Comparison of ENCODE assay signal across 13 cellular contexts in genomic region chr14:64928239-64929002, GRCh38. TPM values are rescaled to one million over a fixed set of nuclear protein-coding genes. Genes with fewer than 3 reads are reported as not detected.
A peak's percentile ranks its signal among the peaks of the same experiment; 100 is the strongest.
DNase-seq lines count a peak whose midpoint lies in the region; ATAC-seq, FAIRE-seq and TF ChIP-seq lines count a peak whose summit lies in the region.
"Had no signal": no experiment of that assay in that cellular context is flagged by ENCODE, and none has a peak within 500 bp of the region (broad histone marks: within the 10 kb centered on the region; RNA-seq: fewer than 3 reads in every experiment).

No MANE protein-coding gene starts in this region.

- POLR2A ChIA-PET in endothelial cell of umbilical vein (lab: Charles Lee), result interaction anchor here (0.5 kb wide), 1 partner anchor 54 kb away, joined by 3 read pairs; no protein-coding TSS in a partner anchor

- dilution Hi-C loops in endothelial cell of umbilical vein (cut with MboI; ENCODE audit: extremely low pct_ligation_motif_present, low sequenced_read_pairs), result no loop called here

- H4K20me1 ChIP-seq in endothelial cell of umbilical vein (replicated peaks; ENCODE audit: control insufficient read depth, extremely low read depth, insufficient read depth, low read length), result no peaks in the 10 kb centered on the region

- no TSS peak for BruUV-seq in endothelial cell of umbilical vein (replicated peaks; lab: Mats Ljungman, UMichigan)

- H3K4me3 ChIP-seq in endothelial cell of umbilical vein (replicated peaks in 1 of 3; ENCODE audit: insufficient read depth in 1 of 3, low read depth in 1 of 3, low read length in 3 of 3), result no peak overlapping the region
- no peak overlapping the region for H3K4me3 ChIP-seq in upper lobe of left lung
- H3K4me3 ChIP-seq: SJCRH30 had no signal

- no peaks in the 10 kb centered on the region for H3K9me1 ChIP-seq in endothelial cell of umbilical vein (replicated peaks; ENCODE audit: control insufficient read depth, extremely low read depth, insufficient read depth, low read length)

- TF ChIP-seq CTCF in endothelial cell of umbilical vein (IDR thresholded peaks at IDR 0.05; ENCODE audit: extremely low read depth in 1 of 2, insufficient read depth in 1 of 2, low read depth in 1 of 2, low read length in 2 of 2), result no peak
- TF ChIP-seq CTCF in upper lobe of left lung (IDR thresholded peaks at IDR 0.05), result no peak

- H3K27me3 ChIP-seq in endothelial cell of umbilical vein (ENCODE audit: control insufficient read depth in 2 of 2, insufficient read depth in 2 of 2, low read length in 2 of 2) (no peaks in the 10 kb centered on the region), upper lobe of left lung (no peaks in the 10 kb centered on the region)
- H3K27me3 ChIP-seq: SJCRH30 had no signal

- H3K9ac ChIP-seq in endothelial cell of umbilical vein (replicated peaks; ENCODE audit: extremely low read depth, insufficient read depth, low read length), result no peak overlapping the region

- no peak for TF ChIP-seq EP300 in upper lobe of left lung (IDR thresholded peaks at IDR 0.05)

- no peaks in the 10 kb centered on the region for H3K4me1 ChIP-seq in endothelial cell of umbilical vein (ENCODE audit: control insufficient read depth, extremely low read depth, insufficient read depth, low read length)
- peaks cover 0 to 6% (median 0%) of the 10 kb centered on the region in 4 donors for H3K4me1 ChIP-seq in upper lobe of left lung
- H3K4me1 ChIP-seq: SJCRH30 had no signal

- no peak overlapping the region for H3K4me2 ChIP-seq in endothelial cell of umbilical vein (ENCODE audit: insufficient read depth, low read length)

- TF ChIP-seq POLR2A in GM18505 (IDR thresholded peaks at IDR 0.05; ENCODE audit: borderline replicate concordance, extremely low read depth, insufficient read depth, insufficient read length), result no peak
- no peak for TF ChIP-seq POLR2A in endothelial cell of umbilical vein (IDR thresholded peaks at IDR 0.05; ENCODE audit: low read depth, low read length)
- TF ChIP-seq POLR2A in upper lobe of left lung (IDR thresholded peaks at IDR 0.05), result no peak

- intact Hi-C loops in endothelial cell of umbilical vein (cut with micrococcal nuclease), result no loop called here

- no peaks in the 10 kb centered on the region for H3K79me2 ChIP-seq in endothelial cell of umbilical vein (ENCODE audit: control insufficient read depth, insufficient read depth, low read length)

- FAIRE-seq in endothelial cell of umbilical vein (lab: Jason Lieb, UNC), result no peak

- WGBS in upper lobe of left lung, 2 donors, result 71 to 78% methylated on average over 7 of the region's 7 CpGs

- H3K36me3 ChIP-seq in endothelial cell of umbilical vein (ENCODE audit: control insufficient read depth in 2 of 2, extremely low read depth in 1 of 2, insufficient read depth in 2 of 2, low read length in 2 of 2), result peaks cover 3 to 8% of the 10 kb centered on the region in 2 experiments
- H3K36me3 ChIP-seq in upper lobe of left lung, result peaks cover 12 to 89% (median 24%) of the 10 kb centered on the region in 4 donors

- CTCF ChIA-PET in endothelial cell of umbilical vein (lab: Charles Lee), result interaction anchor here (1.0 to 2.4 kb wide), 2 partner anchors 18 to 37 kb away, joined by 3 to 10 read pairs; no protein-coding TSS in a partner anchor

- H3K27ac ChIP-seq in endothelial cell of umbilical vein (ENCODE audit: insufficient read depth, low read depth, low read length) (no peak overlapping the region), upper lobe of left lung (no peak overlapping the region)
- H3K27ac ChIP-seq: SJCRH30 had no signal

- no peak overlapping the region for H2AFZ ChIP-seq in endothelial cell of umbilical vein (ENCODE audit: low read depth, low read length)

- ATAC-seq in GM18505 (IDR thresholded peaks at IDR 0.05; ENCODE audit: unreplicated experiment) (peak; percentile 74), GM21423 (IDR thresholded peaks at IDR 0.05; ENCODE audit: unreplicated experiment) (peak; percentile 90), HG03159 (IDR thresholded peaks at IDR 0.05; ENCODE audit: unreplicated experiment) (peak; percentile 80), upper lobe of left lung (ENCODE audit: low FRiP score in 2 of 2) (no peak)

- H3K9me3 ChIP-seq in endothelial cell of umbilical vein (replicated peaks; ENCODE audit: control insufficient read depth, insufficient read depth, low read length), result no peaks in the 10 kb centered on the region
- H3K9me3 ChIP-seq in upper lobe of left lung, result no peaks in the 10 kb centered on the region
- H3K9me3 ChIP-seq: SJCRH30 had no signal

- DNase-seq in endothelial cell of umbilical vein (ENCODE audit: low read depth, low spot score) (peak; percentile 60), cerebellar cortex (ENCODE audit: low spot score) (no peak), upper lobe of left lung (no peak), NCI-H146 (lab: John Stamatoyannopoulos, UW) (no peak), NCI-H2171 treated with DMSO at 0.1 percent for 48 hours (lab: John Stamatoyannopoulos, UW) (no peak)
- DNase-seq: activated CD8-positive, alpha-beta memory T cell treated with anti-CD3 and anti-CD28 coated beads, Interleukin-2, amount 50 U/mL, for 4 hours; HFFc6; SJCRH30; trophoblast cell had no signal

TF ChIP-seq in endothelial cell of umbilical vein, 7 proteins besides CTCF, POLR2A, EP300 and RAD21 (continues in another document):
- TF ChIP-seq FOS (IDR thresholded peaks at IDR 0.05; ENCODE audit: borderline replicate concordance, insufficient read depth, low read length), result no peak
- no peak for TF ChIP-seq MAX (IDR thresholded peaks at IDR 0.05; ENCODE audit: insufficient read depth, insufficient read length)
- TF ChIP-seq GATA2 (IDR thresholded peaks at IDR 0.05; ENCODE audit: insufficient read depth, insufficient read length, low read depth, low read length), result no peak
- no peak for TF ChIP-seq EZH2 (IDR thresholded peaks at IDR 0.05; ENCODE audit: borderline replicate concordance, low read depth, low read length, severe bottlenecking)
- no peak for TF ChIP-seq JUN (IDR thresholded peaks at IDR 0.05; ENCODE audit: borderline replicate concordance, insufficient read depth, insufficient read length, low read depth)

RNA-seq across cellular contexts. Expression of gene GPX2, which starts 14.1 kb away (rescaled TPM):
- total RNA-seq in endothelial cell of umbilical vein (not detected in 2 replicates), upper lobe of left lung (1 to 10 TPM in 5 of 6 donors, under 1 TPM in 1; 0.91 to 9.5 (median 2.2) TPM)
- polyA plus RNA-seq in endothelial cell of umbilical vein, result not detected in 2 replicates
- not detected in 2 replicates for polyA plus RNA-seq in endothelial cell of umbilical vein (2011; cell fraction: cytosol; rRNA removed)
- not detected in 2 replicates for polyA plus RNA-seq in endothelial cell of umbilical vein (2011; cell fraction: nucleus; rRNA removed)
- not detected in 2 replicates for polyA plus RNA-seq in endothelial cell of umbilical vein (2012)
- polyA minus RNA-seq in endothelial cell of umbilical vein, result not detected in 2 replicates
- not detected for polyA minus RNA-seq in endothelial cell of umbilical vein (2011; cell fraction: cytosol; rRNA and poly(A)+ RNA removed)
- 0.63 TPM in 1 of 2 replicates, not detected in the other for polyA minus RNA-seq in endothelial cell of umbilical vein (2011; cell fraction: nucleus; rRNA and poly(A)+ RNA removed)
- total RNA-seq: Daoy, HFFc6, SJCRH30 had no signal

RNA-seq across cellular contexts. Expression of gene CHURC1, which starts 14.2 kb away (rescaled TPM):
- total RNA-seq in endothelial cell of umbilical vein (44.0 and 44.4 TPM in 2 replicates), upper lobe of left lung (10 to 100 TPM; 18.3 to 99.6 (median 49.2) TPM)
- polyA plus RNA-seq in endothelial cell of umbilical vein, result 56.5 and 62.2 TPM in 2 replicates
- 76.4 and 79.8 TPM in 2 replicates for polyA plus RNA-seq in endothelial cell of umbilical vein (2011; cell fraction: cytosol; rRNA removed)
- 24.0 and 38.0 TPM in 2 replicates for polyA plus RNA-seq in endothelial cell of umbilical vein (2011; cell fraction: nucleus; rRNA removed)
- polyA plus RNA-seq in endothelial cell of umbilical vein (2012), result 44.3 and 49.5 TPM in 2 replicates
- 26.2 and 28.0 TPM in 2 replicates for polyA minus RNA-seq in endothelial cell of umbilical vein
- polyA minus RNA-seq in endothelial cell of umbilical vein (2011; cell fraction: cytosol; rRNA and poly(A)+ RNA removed), result 24.3 TPM
- polyA minus RNA-seq in endothelial cell of umbilical vein (2011; cell fraction: nucleus; rRNA and poly(A)+ RNA removed), result 14.9 and 19.5 TPM in 2 replicates

RNA-seq across cellular contexts. Expression of gene RAB15, which starts 43.7 kb away (rescaled TPM):
- total RNA-seq in endothelial cell of umbilical vein, result 24.9 and 26.7 TPM in 2 replicates
- polyA plus RNA-seq in endothelial cell of umbilical vein, result 33.3 and 34.3 TPM in 2 replicates
- polyA plus RNA-seq in endothelial cell of umbilical vein (2011; cell fraction: cytosol; rRNA removed), result 23.0 and 27.4 TPM in 2 replicates
- 52.6 and 56.8 TPM in 2 replicates for polyA plus RNA-seq in endothelial cell of umbilical vein (2011; cell fraction: nucleus; rRNA removed)
- polyA plus RNA-seq in endothelial cell of umbilical vein (2012), result 18.9 and 19.7 TPM in 2 replicates
- polyA minus RNA-seq in endothelial cell of umbilical vein, result 27.6 and 32.9 TPM in 2 replicates
- polyA minus RNA-seq in endothelial cell of umbilical vein (2011; cell fraction: cytosol; rRNA and poly(A)+ RNA removed), result not detected
- polyA minus RNA-seq in endothelial cell of umbilical vein (2011; cell fraction: nucleus; rRNA and poly(A)+ RNA removed), result 11.0 and 13.8 TPM in 2 replicates
- total RNA-seq in upper lobe of left lung, result 10 to 100 TPM; 16.8 to 39.8 (median 22.8) TPM

RNA-seq across cellular contexts. Expression of gene SPTB, which starts 48.7 kb away (rescaled TPM):
- total RNA-seq in endothelial cell of umbilical vein, result 0.07 TPM in 1 of 2 replicates, not detected in the other
- polyA plus RNA-seq in endothelial cell of umbilical vein, result 0.02 and 0.03 TPM in 2 replicates
- 0.04 and 0.05 TPM in 2 replicates for polyA plus RNA-seq in endothelial cell of umbilical vein (2011; cell fraction: cytosol; rRNA removed)
- polyA plus RNA-seq in endothelial cell of umbilical vein (2011; cell fraction: nucleus; rRNA removed), result 0.01 and 0.08 TPM in 2 replicates
- polyA plus RNA-seq in endothelial cell of umbilical vein (2012), result not detected in 2 replicates
- polyA minus RNA-seq in endothelial cell of umbilical vein, result 0.13 TPM in 1 of 2 replicates, not detected in the other
- polyA minus RNA-seq in endothelial cell of umbilical vein (2011; cell fraction: cytosol; rRNA and poly(A)+ RNA removed), result not detected
- polyA minus RNA-seq in endothelial cell of umbilical vein (2011; cell fraction: nucleus; rRNA and poly(A)+ RNA removed), result 0.10 TPM in 1 of 2 replicates, not detected in the other
- total RNA-seq in upper lobe of left lung, result 1 to 10 TPM; 2.1 to 3.3 (median 2.7) TPM

RNA-seq across cellular contexts. Expression of gene FNTB, which starts 58.3 kb away (rescaled TPM):
- total RNA-seq in endothelial cell of umbilical vein, result 21.0 and 24.5 TPM in 2 replicates
- 21.6 and 25.6 TPM in 2 replicates for polyA plus RNA-seq in endothelial cell of umbilical vein
- polyA plus RNA-seq in endothelial cell of umbilical vein (2011; cell fraction: cytosol; rRNA removed), result 19.3 and 19.7 TPM in 2 replicates
- 22.2 and 23.4 TPM in 2 replicates for polyA plus RNA-seq in endothelial cell of umbilical vein (2011; cell fraction: nucleus; rRNA removed)
- 9.9 and 11.6 TPM in 2 replicates for polyA plus RNA-seq in endothelial cell of umbilical vein (2012)
- polyA minus RNA-seq in endothelial cell of umbilical vein, result 34.5 and 42.1 TPM in 2 replicates
- polyA minus RNA-seq in endothelial cell of umbilical vein (2011; cell fraction: cytosol; rRNA and poly(A)+ RNA removed), result 24.9 TPM
- 21.9 and 27.2 TPM in 2 replicates for polyA minus RNA-seq in endothelial cell of umbilical vein (2011; cell fraction: nucleus; rRNA and poly(A)+ RNA removed)
- total RNA-seq in upper lobe of left lung, result 10 to 100 TPM in 5 of 6 donors, 1 to 10 TPM in 1; 9.5 to 30.1 (median 16.0) TPM

Comparison
In these comparisons a context has a peak if more than half of its experiments do, and no peak if none do; other contexts are left out.
1. ATAC-seq: peak in GM18505 (single experiment), GM21423 (single experiment) and HG03159 (single experiment); none in upper lobe of left lung (0 of 2).